Comparison of ENCODE assay signal across 9 cellular contexts in genomic region chr9:92759990-92760893, GRCh38. TPM values are rescaled to one million over a fixed set of nuclear protein-coding genes. Genes with fewer than 3 reads are reported as not detected.
A peak's percentile ranks its signal among the peaks of the same experiment; 100 is the strongest.
DNase-seq lines count a peak whose midpoint lies in the region; ATAC-seq and TF ChIP-seq lines count a peak whose summit lies in the region.
"Had no signal": no experiment of that assay in that cellular context is flagged by ENCODE, and none has a peak within 500 bp of the region (broad histone marks: within the 10 kb centered on the region; RNA-seq: fewer than 3 reads in every experiment).

No MANE protein-coding gene starts in this region.

- peak overlapping the region in 6 of 11 experiments; percentile 8 to 48 (median 16); a peak in 7 of 22 replicates for H3K27ac ChIP-seq in BLaER1 treated with 17β-estradiol and CSF1 and Interleukin-3, amounts not matched to agents 10 nM and 100 nM
- peak overlapping the region; percentile 52 for H3K27ac ChIP-seq in SU-DHL-6 (ENCODE audit: low read depth, low read length)
- peak overlapping the region; percentile 31 for H3K27ac ChIP-seq in left ventricle myocardium inferior (replicated peaks)
- H3K27ac ChIP-seq in psoas muscle = peak overlapping the region; percentile 66
- H3K27ac ChIP-seq in hepatocyte = no peak overlapping the region

- H3K9me2 ChIP-seq in SU-DHL-6 (replicated peaks; ENCODE audit: insufficient read depth, low read length) (no peaks in the 10 kb centered on the region), hepatocyte (replicated peaks; ENCODE audit: insufficient read depth) (no peaks in the 10 kb centered on the region)

- H3F3A ChIP-seq in SU-DHL-6 (ENCODE audit: insufficient read depth) = peaks cover 18% of the 10 kb centered on the region

- no peak for TF ChIP-seq CTCF in SU-DHL-6 (IDR thresholded peaks at IDR 0.05; ENCODE audit: insufficient read depth, low read length, poor library complexity, severe bottlenecking)
- no peak for TF ChIP-seq CTCF in left ventricle myocardium inferior (IDR thresholded peaks at IDR 0.05; ENCODE audit: borderline replicate concordance)
- no peak for TF ChIP-seq CTCF in psoas muscle (IDR thresholded peaks at IDR 0.05)
- TF ChIP-seq CTCF in hepatocyte (IDR thresholded peaks at IDR 0.05; ENCODE audit: poor library complexity) = no peak

- intact Hi-C loops in left ventricle myocardium inferior (cut with micrococcal nuclease) (no loop called here), psoas muscle (cut with DNase I) (no loop called here)

- DNase-seq in left ventricle myocardium inferior (peak; percentile 80), psoas muscle (peak; percentile 84 to 94), Kasumi-1 (lab: John Stamatoyannopoulos, UW) (no peak), hepatocyte (ENCODE audit: low spot score) (no peak), EL (no peak)
- DNase-seq: HFFc6 had no signal

- H3K4me1 ChIP-seq in BLaER1 treated with 17β-estradiol and CSF1 and Interleukin-3, amounts not matched to agents 10 nM and 100 nM = peaks cover 39 to 50% (median 44%) of the 10 kb centered on the region in 10 experiments
- H3K4me1 ChIP-seq in left ventricle myocardium inferior = peaks cover 74% of the 10 kb centered on the region
- H3K4me1 ChIP-seq in psoas muscle = peaks cover 52% of the 10 kb centered on the region
- peaks cover 9% of the 10 kb centered on the region for H3K4me1 ChIP-seq in hepatocyte (ENCODE audit: insufficient read depth)

- ATAC-seq in psoas muscle = peak; percentile 73 to 78 (median 76)
- ATAC-seq in HG02870 (IDR thresholded peaks at IDR 0.05; ENCODE audit: unreplicated experiment) = no peak

- H3K4me2 ChIP-seq in BLaER1 treated with 17β-estradiol and CSF1 and Interleukin-3, amounts not matched to agents 10 nM and 100 nM = peak overlapping the region; percentile 91 to 100 (median 99); a peak in 19 of 22 replicates
- H3K4me2 ChIP-seq in SU-DHL-6 (ENCODE audit: low read depth, low read length, poor library complexity, severe bottlenecking) = peak overlapping the region; percentile 95
- no peak overlapping the region for H3K4me2 ChIP-seq in hepatocyte

- peaks cover 6 to 34% (median 14%) of the 10 kb centered on the region in 11 experiments; a peak in 20 of 22 replicates for H3K36me3 ChIP-seq in BLaER1 treated with 17β-estradiol and CSF1 and Interleukin-3, amounts not matched to agents 10 nM and 100 nM
- no peaks in the 10 kb centered on the region for H3K36me3 ChIP-seq in SU-DHL-6 (ENCODE audit: low read length)
- no peaks in the 10 kb centered on the region for H3K36me3 ChIP-seq in left ventricle myocardium inferior
- H3K36me3 ChIP-seq in psoas muscle (ENCODE audit: insufficient read depth in 1 of 2, low read depth in 1 of 2) = no peaks in the 10 kb centered on the region
- no peaks in the 10 kb centered on the region for H3K36me3 ChIP-seq in hepatocyte (replicated peaks; ENCODE audit: insufficient read depth, low read depth)

- no peak overlapping the region for H3K4me3 ChIP-seq in BLaER1 treated with 17β-estradiol and CSF1 and Interleukin-3, amounts not matched to agents 10 nM and 100 nM
- no peak overlapping the region for H3K4me3 ChIP-seq in SU-DHL-6 (ENCODE audit: insufficient read depth, low read length, poor library complexity, severe bottlenecking)
- no peak overlapping the region for H3K4me3 ChIP-seq in left ventricle myocardium inferior
- H3K4me3 ChIP-seq in psoas muscle = no peak overlapping the region
- no peak overlapping the region for H3K4me3 ChIP-seq in hepatocyte

- peaks cover 52 to 83% (median 57%) of the 10 kb centered on the region in 11 experiments for H4K20me1 ChIP-seq in BLaER1 treated with 17β-estradiol and CSF1 and Interleukin-3, amounts not matched to agents 10 nM and 100 nM
- H4K20me1 ChIP-seq in SU-DHL-6 (ENCODE audit: low read depth, low read length) (peaks cover 15% of the 10 kb centered on the region; the same call in 1 of the 2 replicates), hepatocyte (ENCODE audit: insufficient read depth, poor library complexity, severe bottlenecking) (peaks cover 53% of the 10 kb centered on the region)

- WGBS in psoas muscle, 3 donors = 32 to 39% (median 36%) methylated on average over 12 of the region's 12 CpGs
- 87% methylated on average over 12 of the region's 12 CpGs for WGBS in hepatocyte (ENCODE audit: low lambda C conversion rate, missing lambda C conversion rate)

- H3K27me3 ChIP-seq in BLaER1 treated with 17β-estradiol and CSF1 and Interleukin-3, amounts not matched to agents 10 nM and 100 nM = no peaks in the 10 kb centered on the region
- H3K27me3 ChIP-seq in SU-DHL-6 (ENCODE audit: low read length) (no peaks in the 10 kb centered on the region), left ventricle myocardium inferior (ENCODE audit: low read depth) (no peaks in the 10 kb centered on the region), psoas muscle (ENCODE audit: insufficient read depth in 3 of 3, low read length in 2 of 3) (no peaks in the 10 kb centered on the region), hepatocyte (no peaks in the 10 kb centered on the region)

- H2AFZ ChIP-seq in SU-DHL-6 (ENCODE audit: low read depth, low read length, severe bottlenecking) (no peak overlapping the region), hepatocyte (no peak overlapping the region)

- peak overlapping the region in 7 of 11 experiments; percentile 4 to 90 (median 27); a peak in 8 of 22 replicates for H3K9ac ChIP-seq in BLaER1 treated with 17β-estradiol and CSF1 and Interleukin-3, amounts not matched to agents 10 nM and 100 nM
- H3K9ac ChIP-seq in SU-DHL-6 (ENCODE audit: low read length) = no peak overlapping the region; the same call in 1 of the 2 replicates

- H3K79me2 ChIP-seq in SU-DHL-6 (ENCODE audit: insufficient read depth, low read length) = peaks cover 85% of the 10 kb centered on the region
- H3K79me2 ChIP-seq in hepatocyte = peaks cover 84% of the 10 kb centered on the region

- peaks cover 7 to 22% (median 18%) of the 10 kb centered on the region in 11 experiments for H3K9me3 ChIP-seq in BLaER1 treated with 17β-estradiol and CSF1 and Interleukin-3, amounts not matched to agents 10 nM and 100 nM (replicated peaks in 1 of 11)
- no peaks in the 10 kb centered on the region for H3K9me3 ChIP-seq in SU-DHL-6 (ENCODE audit: insufficient read depth, low read length)
- no peaks in the 10 kb centered on the region for H3K9me3 ChIP-seq in left ventricle myocardium inferior (replicated peaks)
- no peaks in the 10 kb centered on the region for H3K9me3 ChIP-seq in psoas muscle
- H3K9me3 ChIP-seq in hepatocyte (ENCODE audit: low read depth) = no peaks in the 10 kb centered on the region

RNA-seq across cellular contexts. Expression of gene BICD2, which starts 4.4 kb away (rescaled TPM):
- total RNA-seq in left ventricle myocardium inferior = 37.3 TPM
- total RNA-seq in psoas muscle = 10 to 100 TPM; 21.6 to 32.1 (median 26.0) TPM
- polyA plus RNA-seq in psoas muscle = 10 to 100 TPM; 22.4 to 44.4 (median 43.6) TPM
- 19.9 and 25.7 TPM in 2 replicates for total RNA-seq in hepatocyte
- 11.0 and 13.2 TPM in 2 replicates for polyA plus RNA-seq in hepatocyte

Comparison
In these comparisons a context has a peak if more than half of its experiments do, and no peak if none do; other contexts are left out.
1. DNase-seq: peak in left ventricle myocardium inferior (single experiment) and psoas muscle (2 of 2); none in Kasumi-1 (0 of 2), hepatocyte (single experiment) and EL (single experiment).